Comparison of ENCODE assay signal across 15 cellular contexts in genomic region chr2:85501244-85501643, GRCh38. TPM values are rescaled to one million over a fixed set of nuclear protein-coding genes. Genes with fewer than 3 reads are reported as not detected.
DNase-seq lines count a peak whose midpoint lies in the region; ATAC-seq and TF ChIP-seq lines count a peak whose summit lies in the region.
"Had no signal": no experiment of that assay in that cellular context is flagged by ENCODE, and none has a peak within 500 bp of the region (broad histone marks: within the 10 kb centered on the region; RNA-seq: fewer than 3 reads in every experiment).

No MANE protein-coding gene starts in this region.

- no peaks in the 10 kb centered on the region for H3K9me3 ChIP-seq in mucosa of descending colon
- no peaks in the 10 kb centered on the region for H3K9me3 ChIP-seq in neuronal stem cell (replicated peaks in 1 of 2; ENCODE audit: control insufficient read depth in 2 of 2, insufficient read depth in 1 of 2, low read depth in 1 of 2, low read length in 2 of 2)
- H3K9me3 ChIP-seq: psoas muscle, stomach had no signal

- no peak overlapping the region for H4K91ac ChIP-seq in neuronal stem cell (ENCODE audit: low read depth, low read length, poor library complexity)

- intact Hi-C loops in mucosa of descending colon (cut with DNase I, micrococcal nuclease) = no loop called here

- H2AFZ ChIP-seq in GM23338 (peak overlapping the region; percentile 67; the same call in 1 of the 2 replicates), neuronal stem cell (ENCODE audit: low read length) (no peak overlapping the region)
- H2AFZ ChIP-seq: hepatocyte had no signal

- peaks cover 5% of the 10 kb centered on the region for H3K4me1 Mint-ChIP-seq in GM23338
- H3K4me1 Mint-ChIP-seq in activated T-cell treated with anti-CD3 and anti-CD28 coated beads, Interleukin-2, amount 50 U/mL, for 4 hours (ENCODE audit: low read depth) = no peaks in the 10 kb centered on the region

- no peak overlapping the region for H3K14ac ChIP-seq in neuronal stem cell (ENCODE audit: low read length)

- ATAC-seq in GM23338 (peak; percentile 89), mucosa of descending colon (peak; percentile 29)
- ATAC-seq in activated T-cell treated with anti-CD3 and anti-CD28 coated beads, Interleukin-2, amount 50 U/mL, for 4 hours = no peak
- ATAC-seq: psoas muscle had no signal

- no peak overlapping the region for H2AK5ac ChIP-seq in neuronal stem cell (ENCODE audit: low read depth, low read length)

- no peaks in the 10 kb centered on the region for H3K27me3 ChIP-seq in GM23338 (ENCODE audit: insufficient read depth)
- peaks cover 0 to 16% (median 0%) of the 10 kb centered on the region in 3 experiments for H3K27me3 ChIP-seq in neuronal stem cell (ENCODE audit: control insufficient read depth in 3 of 3, insufficient read depth in 3 of 3, low read depth in 1 of 3, low read length in 3 of 3)
- H3K27me3 ChIP-seq: hepatocyte, stomach had no signal

- H3K4ac ChIP-seq in neuronal stem cell (ENCODE audit: low read length) = no peak overlapping the region

- no peak overlapping the region for H3K4me3 Mint-ChIP-seq in GM23338
- no peak overlapping the region for H3K4me3 Mint-ChIP-seq in activated T-cell treated with anti-CD3 and anti-CD28 coated beads, Interleukin-2, amount 50 U/mL, for 4 hours

- H3K36me3 ChIP-seq in GM23338 (ENCODE audit: insufficient read depth) (no peaks in the 10 kb centered on the region), mucosa of descending colon (ENCODE audit: low read depth) (no peaks in the 10 kb centered on the region), neuronal stem cell (replicated peaks in 1 of 2; ENCODE audit: control insufficient read depth in 2 of 2, insufficient read depth in 2 of 2, low read length in 2 of 2) (no peaks in the 10 kb centered on the region)
- H3K36me3 ChIP-seq: stomach had no signal

- H3K4me2 ChIP-seq in GM23338 = no peak overlapping the region
- no peak overlapping the region for H3K4me2 ChIP-seq in neuronal stem cell (ENCODE audit: insufficient read depth, low read length, poor library complexity, severe bottlenecking)
- H3K4me2 ChIP-seq: hepatocyte had no signal

- H4K8ac ChIP-seq in neuronal stem cell (ENCODE audit: low read depth, low read length) = no peak overlapping the region

- no peaks in the 10 kb centered on the region for H3F3A ChIP-seq in GM23338 (replicated peaks; ENCODE audit: low read depth)

- no peak overlapping the region for H2BK15ac ChIP-seq in neuronal stem cell (ENCODE audit: low read length)

- no peaks in the 10 kb centered on the region for H3K79me2 ChIP-seq in GM23338 (replicated peaks; ENCODE audit: insufficient read depth)
- H3K79me2 ChIP-seq: hepatocyte had no signal

- H3K79me1 ChIP-seq in neuronal stem cell (ENCODE audit: low read depth, low read length) = peaks cover 2% of the 10 kb centered on the region

- H3K27ac Mint-ChIP-seq in GM23338 = no peak overlapping the region; the same call in 1 of the 2 replicates

- no peak overlapping the region for H2BK120ac ChIP-seq in neuronal stem cell (ENCODE audit: low read depth, low read length)

- no peaks in the 10 kb centered on the region for H3K36me3 Mint-ChIP-seq in GM23338 (ENCODE audit: low read depth)
- H3K36me3 Mint-ChIP-seq in activated T-cell treated with anti-CD3 and anti-CD28 coated beads, Interleukin-2, amount 50 U/mL, for 4 hours (ENCODE audit: insufficient read depth) = no peaks in the 10 kb centered on the region

- H3K27me3 Mint-ChIP-seq in GM23338 (ENCODE audit: insufficient read depth, low read depth, poor library complexity) = peaks cover 6% of the 10 kb centered on the region
- no peaks in the 10 kb centered on the region for H3K27me3 Mint-ChIP-seq in activated T-cell treated with anti-CD3 and anti-CD28 coated beads, Interleukin-2, amount 50 U/mL, for 4 hours (ENCODE audit: low read depth)

- WGBS in neuronal stem cell (ENCODE audit: extremely low coverage in 2 of 2, insufficient read length in 2 of 2, insufficient replicate concordance in 1 of 2), 2 donors = no CpG with 5 or more reads among the region's 3 CpGs

- no peak overlapping the region for H2BK12ac ChIP-seq in neuronal stem cell (ENCODE audit: low read length)

- H3K9me3 Mint-ChIP-seq in GM23338 = no peaks in the 10 kb centered on the region; the same call in 2 of the 3 replicates
- no peaks in the 10 kb centered on the region for H3K9me3 Mint-ChIP-seq in activated T-cell treated with anti-CD3 and anti-CD28 coated beads, Interleukin-2, amount 50 U/mL, for 4 hours

- H3K4me3 ChIP-seq in GM23338 = no peak overlapping the region
- H3K4me3 ChIP-seq in mucosa of descending colon = no peak overlapping the region
- no peak overlapping the region for H3K4me3 ChIP-seq in neuronal stem cell (ENCODE audit: low read length in 2 of 2)
- H3K4me3 ChIP-seq: hepatocyte, psoas muscle, stomach had no signal

- H3K23ac ChIP-seq in neuronal stem cell (ENCODE audit: low read depth, low read length, poor library complexity) = no peak overlapping the region

- 0 out of 2 replicates have a peak, but pooled peaks cover 3% of the 10 kb centered on the region for H3K9me2 ChIP-seq in GM23338 (ENCODE audit: insufficient read depth)

- H4K20me1 ChIP-seq in GM23338 (replicated peaks; ENCODE audit: insufficient read depth) = 0 out of 2 replicates have a peak, but pooled peaks cover 3% of the 10 kb centered on the region

- H3K9ac ChIP-seq in neuronal stem cell (ENCODE audit: low read depth, low read length, poor library complexity) = no peak overlapping the region

- H3K4me1 ChIP-seq in GM23338 (ENCODE audit: insufficient read depth) (peaks cover 6% of the 10 kb centered on the region), mucosa of descending colon (ENCODE audit: low read depth) (peaks cover 28% of the 10 kb centered on the region), neuronal stem cell (ENCODE audit: control insufficient read depth in 2 of 2, insufficient read depth in 1 of 2, low read depth in 1 of 2, low read length in 2 of 2) (no peaks in the 10 kb centered on the region)

- DNase-seq in GM23338 (ENCODE audit: low spot score) (peak; percentile 65), OCI-M1 (lab: John Stamatoyannopoulos, UW) (peak; percentile 75), erythroblast (lab: John Stamatoyannopoulos, UW) (peak; percentile 29 to 48), mucosa of descending colon (no peak), COLO829 (ENCODE audit: low spot score) (no peak), substantia nigra (lab: John Stamatoyannopoulos, UW) (no peak), neuronal stem cell (ENCODE audit: low spot score) (no peak)
- no peak for DNase-seq in activated T-cell treated with anti-CD3 and anti-CD28 coated beads, Interleukin-2, amount 50 U/mL, for 4 hours
- DNase-seq: anterior cingulate cortex; effector CD4-positive, alpha-beta T cell; psoas muscle; stimulated activated CD4-positive, alpha-beta T cell treated with anti-CD3 and anti-CD28 coated beads, Interleukin-4, amount 100 ng/mL, for 24 hours; stomach had no signal

- TF ChIP-seq CTCF in GM23338 (conservative IDR thresholded peaks at IDR 0.05; ENCODE audit: low read depth in 2 of 2) = no peak
- TF ChIP-seq CTCF in mucosa of descending colon (IDR thresholded peaks at IDR 0.05) = no peak

- no peak for TF ChIP-seq POLR2A in erythroblast (IDR thresholded peaks at IDR 0.05; ENCODE audit: low read length)

- H2BK5ac ChIP-seq in neuronal stem cell (ENCODE audit: low read length) = no peak overlapping the region

- no peak overlapping the region for H3K27ac ChIP-seq in GM23338 (ENCODE audit: low read depth)
- no peak overlapping the region for H3K27ac ChIP-seq in substantia nigra (ENCODE audit: low read depth, low read length, poor library complexity, severe bottlenecking)
- no peak overlapping the region for H3K27ac ChIP-seq in neuronal stem cell (replicated peaks; ENCODE audit: low read length)
- H3K27ac ChIP-seq: hepatocyte, psoas muscle, VCaP had no signal

- no peak overlapping the region for H3K18ac ChIP-seq in neuronal stem cell (ENCODE audit: low read length)

TF ChIP-seq in GM23338, 12 proteins besides CTCF, POLR2A, EP300 and RAD21:
- 0 out of 2 replicates have a peak, but pooled peaks have one; percentile 35 for TF ChIP-seq ETS1 (IDR thresholded peaks at IDR 0.05)
- no peak for TF ChIP-seq NANOG (IDR thresholded peaks at IDR 0.05; ENCODE audit: borderline replicate concordance)

RNA-seq across cellular contexts. Expression of gene MAT2A, which starts 37.7 kb away (rescaled TPM):
- 206 and 232 TPM in 2 replicates for total RNA-seq in GM23338 (2014; rRNA removed; shearing (Covaris generic))
- 74.4 and 105 TPM in 2 replicates for polyA plus RNA-seq in GM23338 (2016; fragmentation: Nextera tagmentation; extraction: Ambion mirVana)
- 100 to 1,000 TPM; 156 to 229 (median 167) TPM for total RNA-seq in mucosa of descending colon
- 100 to 1,000 TPM; 399 to 423 (median 404) TPM for total RNA-seq in activated T-cell treated with anti-CD3 and anti-CD28 coated beads, Interleukin-2, amount 50 U/mL, for 4 hours
- polyA plus RNA-seq in neuronal stem cell (2013, experiment 1 of 2) = 158 TPM
- 153 TPM for polyA plus RNA-seq in neuronal stem cell (2013, experiment 2 of 2)

Comparison
In these comparisons a context has a peak if more than half of its experiments do, and no peak if none do; other contexts are left out.
1. ATAC-seq: peak in GM23338 (single experiment) and mucosa of descending colon (single experiment); none in activated T-cell treated with anti-CD3 and anti-CD28 coated beads, Interleukin-2, amount 50 U/mL, for 4 hours (0 of 2).
2. DNase-seq: peak in GM23338 (single experiment), OCI-M1 (single experiment) and erythroblast (2 of 2); none in mucosa of descending colon (0 of 3), activated T-cell treated with anti-CD3 and anti-CD28 coated beads, Interleukin-2, amount 50 U/mL, for 4 hours (single experiment), COLO829 (single experiment), substantia nigra (0 of 49) and neuronal stem cell (single experiment).